In genomic region chr15:33735637-33736247, GRCh38 we compare ENCODE assay signal across 9 cellular contexts.
DNase-seq lines count a peak whose midpoint lies in the region; ATAC-seq and TF ChIP-seq lines count a peak whose summit lies in the region.
"Had no signal": no experiment of that assay in that cellular context is flagged by ENCODE, and none has a peak within 500 bp of the region (broad histone marks: within the 10 kb centered on the region; RNA-seq: fewer than 3 reads in every experiment).

No MANE protein-coding gene starts in this region.

- TF ChIP-seq CTCF in fibroblast of the aortic adventitia (IDR thresholded peaks at IDR 0.05; ENCODE audit: insufficient read depth, low read length) (peak; percentile 59), testis (IDR thresholded peaks at IDR 0.05) (peak in 2 of 3 experiments; percentile 21 to 37)

- H3K27ac ChIP-seq in testis = no peak overlapping the region

- H3K4me3 ChIP-seq in fibroblast of the aortic adventitia (ENCODE audit: low read depth, low read length) (no peak overlapping the region), testis (no peak overlapping the region)

- no peaks in the 10 kb centered on the region for H3K9me3 ChIP-seq in testis

- ATAC-seq in GM18517 (IDR thresholded peaks at IDR 0.05; ENCODE audit: unreplicated experiment) = no peak
- ATAC-seq: naive thymus-derived CD8-positive, alpha-beta T cell had no signal

- WGBS in testis, 2 donors = 50 to 69% methylated on average over 7 of the region's 7 CpGs

- no peaks in the 10 kb centered on the region for H3K36me3 ChIP-seq in testis (ENCODE audit: low read depth, missing control alignments)

- H3K4me1 ChIP-seq in testis = no peaks in the 10 kb centered on the region

- DNase-seq in ELF-1 (ENCODE audit: low read depth, low spot score) (peak; percentile 29), HPDE6-E6E7 (ENCODE audit: extremely low spot score) (peak; percentile 21), RPMI8226 (peak; percentile 50), fibroblast of the aortic adventitia (ENCODE audit: low read depth) (peak; percentile 54), testis (peak; percentile 54), AG20443 (ENCODE audit: low spot score) (no peak), NCI-H2029 treated with DMSO at 0.1 percent for 48 hours (lab: John Stamatoyannopoulos, UW) (no peak)

- no peak for TF ChIP-seq POLR2A in testis (IDR thresholded peaks at IDR 0.05)

- H3K27me3 ChIP-seq in testis = no peaks in the 10 kb centered on the region

- intact Hi-C loops in testis (cut with DNase I; ENCODE audit: low total_unique reads) = no loop called here

Comparison
In these comparisons a context has a peak if more than half of its experiments do, and no peak if none do; other contexts are left out.
1. DNase-seq: peak in ELF-1 (single experiment), HPDE6-E6E7 (single experiment), RPMI8226 (single experiment), fibroblast of the aortic adventitia (single experiment) and testis (single experiment); none in AG20443 (single experiment) and NCI-H2029 treated with DMSO at 0.1 percent for 48 hours (single experiment).